22 cellular contexts compared by ENCODE assay signal in the genomic region with DNA sequence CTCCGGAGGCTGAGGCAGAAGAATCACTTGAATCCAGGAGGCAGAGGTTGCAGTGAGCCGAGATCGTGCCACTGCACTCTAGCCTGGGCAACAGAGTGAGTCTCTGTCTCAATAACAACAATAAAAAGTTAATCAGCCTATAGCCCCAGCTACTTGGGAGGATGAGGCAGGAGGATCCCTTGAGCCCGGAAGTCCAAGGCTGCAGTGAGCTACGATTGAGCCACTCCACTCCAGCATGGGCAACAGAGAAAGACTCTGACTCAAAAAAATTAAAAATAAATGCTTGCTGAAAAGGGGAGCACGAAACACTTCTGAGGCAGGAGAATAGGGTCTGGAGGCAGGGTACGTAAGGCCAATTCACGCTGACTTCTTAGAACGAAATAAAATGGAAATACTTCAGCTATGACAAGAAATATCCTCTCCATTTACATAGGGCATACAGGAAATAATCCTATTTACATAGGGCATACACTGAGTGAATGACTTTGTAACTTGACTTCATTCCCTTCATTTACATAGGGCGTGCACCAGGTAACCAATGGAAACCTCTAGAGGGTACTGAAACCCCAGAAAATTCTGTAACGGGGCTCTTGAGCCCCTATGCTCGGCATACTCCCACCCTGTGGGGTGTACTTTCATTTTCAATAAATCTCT. TPM values are rescaled to one million over a fixed set of nuclear protein-coding genes. Genes with fewer than 3 reads are reported as not detected.
A peak's percentile ranks its signal among the peaks of the same experiment; 100 is the strongest.
DNase-seq lines count a peak whose midpoint lies in the region; ATAC-seq and TF ChIP-seq lines count a peak whose summit lies in the region.
"Had no signal": no experiment of that assay in that cellular context is flagged by ENCODE, and none has a peak within 500 bp of the region (broad histone marks: within the 10 kb centered on the region; RNA-seq: fewer than 3 reads in every experiment).

No MANE protein-coding gene starts in this region.

- intact Hi-C loops in thyroid gland (cut with DNase I), result no loop called here

- no peaks in the 10 kb centered on the region for H3K9me2 ChIP-seq in SU-DHL-6 (replicated peaks; ENCODE audit: insufficient read depth, low read length)

- H4K20me1 ChIP-seq in SU-DHL-6 (ENCODE audit: low read depth, low read length), result no peaks in the 10 kb centered on the region

- peak; percentile 47 for DNase-seq in DMS53 (lab: John Stamatoyannopoulos, UW)
- no peak for DNase-seq in neural crest cell (ENCODE audit: low read depth, low spot score)
- no peak for DNase-seq in thyroid gland
- no peak for DNase-seq in activated naive CD4-positive, alpha-beta T cell treated with anti-CD3 and anti-CD28 coated beads, Interleukin-2, amount 50 U/mL, for 72 hours (ENCODE audit: low spot score in 2 of 2)
- DNase-seq: activated CD4-positive, alpha-beta memory T cell treated with anti-CD3 and anti-CD28 coated beads for 36 hours; activated gamma-delta T cell treated with Interleukin-2 at 50 U/mL for 16 hours; body of pancreas; effector CD4-positive, alpha-beta T cell; foreskin fibroblast; GOT3; mesendoderm; MV-4-11; naive thymus-derived CD4-positive, alpha-beta T cell; NCI-H1694 treated with DMSO at 0.1 percent for 48 hours; ovary; SHP77 treated with DMSO at 0.1 percent for 48 hours had no signal

- H3K36me3 ChIP-seq in HEK293 (ENCODE audit: control insufficient read depth in 2 of 2, insufficient read depth in 1 of 2, low read length in 2 of 2), result no peaks in the 10 kb centered on the region
- H3K36me3 ChIP-seq in SU-DHL-6 (ENCODE audit: low read length), result no peaks in the 10 kb centered on the region
- no peaks in the 10 kb centered on the region for H3K36me3 ChIP-seq in thyroid gland
- H3K36me3 ChIP-seq: ovary, vagina had no signal

- peaks cover 4% of the 10 kb centered on the region for H3K36me3 Mint-ChIP-seq in neural crest cell (ENCODE audit: low read depth)
- peaks cover 0 to 4% of the 10 kb centered on the region in 2 donors for H3K36me3 Mint-ChIP-seq in activated naive CD4-positive, alpha-beta T cell treated with anti-CD3 and anti-CD28 coated beads, Interleukin-2, amount 50 U/mL, for 72 hours
- H3K36me3 Mint-ChIP-seq: activated CD4-positive, alpha-beta memory T cell treated with anti-CD3 and anti-CD28 coated beads for 36 hours had no signal

- peaks cover 35% of the 10 kb centered on the region for H3K4me1 Mint-ChIP-seq in neural crest cell

- 76 to 80% methylated on average over 12 of the region's 12 CpGs for WGBS in thyroid gland, 2 donors

- H2AFZ ChIP-seq in SU-DHL-6 (ENCODE audit: low read depth, low read length, severe bottlenecking), result peak overlapping the region; percentile 44

- no peak for ATAC-seq in activated naive CD4-positive, alpha-beta T cell treated with anti-CD3 and anti-CD28 coated beads, Interleukin-2, amount 50 U/mL, for 72 hours
- no peak for ATAC-seq in HG03354 (IDR thresholded peaks at IDR 0.05; ENCODE audit: poor library complexity, severe bottlenecking, unreplicated experiment)
- ATAC-seq: activated CD4-positive, CD25-positive, alpha-beta regulatory T cell treated with anti-CD3 and anti-CD28 coated beads, Interleukin-2, amount 50 U/mL, for 24 hours; body of pancreas; naive thymus-derived CD4-positive, alpha-beta T cell had no signal

- H3K9me3 ChIP-seq in HEK293 (ENCODE audit: control insufficient read depth, insufficient read depth, low read depth, low read length) (no peaks in the 10 kb centered on the region), SU-DHL-6 (ENCODE audit: insufficient read depth, low read length) (no peaks in the 10 kb centered on the region), thyroid gland (no peaks in the 10 kb centered on the region)
- H3K9me3 ChIP-seq: body of pancreas, ovary, vagina had no signal

- no peak for TF ChIP-seq POLR2A in thyroid gland (IDR thresholded peaks at IDR 0.05)

- H3K27ac ChIP-seq in HEK293 (ENCODE audit: extremely low read depth, low read depth, low read length) (no peak overlapping the region), SU-DHL-6 (ENCODE audit: low read depth, low read length) (no peak overlapping the region), thyroid gland (no peak overlapping the region)
- H3K27ac ChIP-seq: body of pancreas, KMS-11, ovary, vagina had no signal

- POLR2A ChIA-PET in HEK293 (lab: Yijun Ruan, JAX), result no interaction called here

- H3K9ac ChIP-seq in SU-DHL-6 (ENCODE audit: low read length), result no peak overlapping the region
- H3K9ac ChIP-seq: KMS-11 had no signal

- no peaks in the 10 kb centered on the region for H3K27me3 Mint-ChIP-seq in neural crest cell (ENCODE audit: low read depth)
- H3K27me3 Mint-ChIP-seq: activated CD4-positive, alpha-beta memory T cell treated with anti-CD3 and anti-CD28 coated beads for 36 hours had no signal

- no peak overlapping the region for H3K4me3 ChIP-seq in HEK293 (ENCODE audit: low read depth, low read length)
- no peak overlapping the region for H3K4me3 ChIP-seq in SU-DHL-6 (ENCODE audit: insufficient read depth, low read length, poor library complexity, severe bottlenecking)
- H3K4me3 ChIP-seq in thyroid gland (replicated peaks in 1 of 3), result no peak overlapping the region
- H3K4me3 ChIP-seq: body of pancreas, ovary, vagina had no signal

- H3K27me3 ChIP-seq in SU-DHL-6 (ENCODE audit: low read length), result no peaks in the 10 kb centered on the region
- H3K27me3 ChIP-seq in thyroid gland, result no peaks in the 10 kb centered on the region
- H3K27me3 ChIP-seq: body of pancreas, ovary, vagina had no signal

- H3K4me2 ChIP-seq in SU-DHL-6 (ENCODE audit: low read depth, low read length, poor library complexity, severe bottlenecking), result peak overlapping the region; percentile 9
- H3K4me2 ChIP-seq: KMS-11 had no signal

- peak overlapping the region; percentile 40 for H3K4me3 Mint-ChIP-seq in neural crest cell
- H3K4me3 Mint-ChIP-seq: activated CD4-positive, alpha-beta memory T cell treated with anti-CD3 and anti-CD28 coated beads for 36 hours had no signal

- no peak overlapping the region for H3K27ac Mint-ChIP-seq in neural crest cell (ENCODE audit: unreplicated experiment)
- H3K27ac Mint-ChIP-seq in activated naive CD4-positive, alpha-beta T cell treated with anti-CD3 and anti-CD28 coated beads, Interleukin-2, amount 50 U/mL, for 72 hours, result no peak overlapping the region
- H3K27ac Mint-ChIP-seq: activated CD4-positive, alpha-beta memory T cell treated with anti-CD3 and anti-CD28 coated beads for 36 hours; naive thymus-derived CD4-positive, alpha-beta T cell had no signal

- TF ChIP-seq CTCF in HEK293 (tag by site-specific recombination; IDR thresholded peaks at IDR 0.05) (no peak), SU-DHL-6 (IDR thresholded peaks at IDR 0.05; ENCODE audit: insufficient read depth, low read length, poor library complexity, severe bottlenecking) (no peak), neural crest cell (conservative IDR thresholded peaks at IDR 0.05) (no peak), thyroid gland (IDR thresholded peaks at IDR 0.05) (no peak)

- H3K9me3 Mint-ChIP-seq in neural crest cell, result no peaks in the 10 kb centered on the region
- no peaks in the 10 kb centered on the region for H3K9me3 Mint-ChIP-seq in activated naive CD4-positive, alpha-beta T cell treated with anti-CD3 and anti-CD28 coated beads, Interleukin-2, amount 50 U/mL, for 72 hours
- H3K9me3 Mint-ChIP-seq: activated CD4-positive, alpha-beta memory T cell treated with anti-CD3 and anti-CD28 coated beads for 36 hours; naive thymus-derived CD4-positive, alpha-beta T cell had no signal

- H3F3A ChIP-seq in SU-DHL-6 (ENCODE audit: insufficient read depth), result peaks cover under 1% of the 10 kb centered on the region; the same call in 1 of the 2 replicates

- H3K4me1 ChIP-seq in HEK293 (ENCODE audit: control insufficient read depth, insufficient read depth, low read length) (peaks cover 7% of the 10 kb centered on the region; the same call in 1 of the 2 replicates), thyroid gland (peaks cover 0 to 13% of the 10 kb centered on the region in 2 donors)

- H3K79me2 ChIP-seq in SU-DHL-6 (ENCODE audit: insufficient read depth, low read length), result peaks cover 9% of the 10 kb centered on the region

- CTCF ChIA-PET in HEK293 (lab: Yijun Ruan, JAX), result interaction anchor here (1.0 kb wide), 1 partner anchor 51 kb away, joined by 3 read pairs; no protein-coding TSS in a partner anchor

TF ChIP-seq in HEK293, 187 proteins besides CTCF, POLR2A, EP300 and RAD21:
- TF ChIP-seq ZSCAN30 (tag by site-specific recombination; IDR thresholded peaks at IDR 0.05), result no peak
- TF ChIP-seq, protein P1, sequence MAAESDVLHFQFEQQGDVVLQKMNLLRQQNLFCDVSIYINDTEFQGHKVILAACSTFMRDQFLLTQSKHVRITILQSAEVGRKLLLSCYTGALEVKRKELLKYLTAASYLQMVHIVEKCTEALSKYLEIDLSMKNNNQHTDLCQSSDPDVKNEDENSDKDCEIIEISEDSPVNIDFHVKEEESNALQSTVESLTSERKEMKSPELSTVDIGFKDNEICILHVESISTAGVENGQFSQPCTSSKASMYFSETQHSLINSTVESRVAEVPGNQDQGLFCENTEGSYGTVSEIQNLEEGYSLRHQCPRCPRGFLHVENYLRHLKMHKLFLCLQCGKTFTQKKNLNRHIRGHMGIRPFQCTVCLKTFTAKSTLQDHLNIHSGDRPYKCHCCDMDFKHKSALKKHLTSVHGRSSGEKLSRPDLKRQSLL (tag by site-specific recombination; IDR thresholded peaks at IDR 0.05), result peak; percentile 70; the same call in 1 of the 2 replicates
- no peak for TF ChIP-seq ZNF324 (tag by site-specific recombination; IDR thresholded peaks at IDR 0.05)
- TF ChIP-seq ZBTB21 (tag by site-specific recombination; IDR thresholded peaks at IDR 0.05), result no peak

RNA-seq across cellular contexts. Expression of a gene that starts 3.2 kb away (rescaled TPM):
- 68.4 and 73.6 TPM in 2 replicates for total RNA-seq in neural crest cell
- 100 to 1,000 TPM; 133 to 198 (median 167) TPM for total RNA-seq in thyroid gland
- 10 to 100 TPM; 17.2 to 31.2 TPM for total RNA-seq in activated naive CD4-positive, alpha-beta T cell treated with anti-CD3 and anti-CD28 coated beads, Interleukin-2, amount 50 U/mL, for 72 hours

RNA-seq across cellular contexts. Expression of a gene that starts 27.5 kb away (rescaled TPM):
- total RNA-seq in neural crest cell (19.5 and 21.1 TPM in 2 replicates), thyroid gland (10 to 100 TPM in 3 of 4 donors, 1 to 10 TPM in 1; 8.5 to 24.5 (median 13.8) TPM)
- total RNA-seq in activated naive CD4-positive, alpha-beta T cell treated with anti-CD3 and anti-CD28 coated beads, Interleukin-2, amount 50 U/mL, for 72 hours, result 10 to 100 TPM in 1 of 2 donors, 1 to 10 TPM in 1; 7.1 to 11.9 TPM

RNA-seq across cellular contexts. Expression of a gene that starts 48.9 kb away (rescaled TPM):
- total RNA-seq in neural crest cell (10.6 and 12.3 TPM in 2 replicates), thyroid gland (10 to 100 TPM in 2 of 4 donors, 1 to 10 TPM in 2; 6.6 to 14.3 (median 9.9) TPM)
- total RNA-seq in activated naive CD4-positive, alpha-beta T cell treated with anti-CD3 and anti-CD28 coated beads, Interleukin-2, amount 50 U/mL, for 72 hours, result 1 to 10 TPM in 1 of 2 donors, under 1 TPM in 1; 0.46 to 1.8 TPM
